In the genomic region with DNA sequence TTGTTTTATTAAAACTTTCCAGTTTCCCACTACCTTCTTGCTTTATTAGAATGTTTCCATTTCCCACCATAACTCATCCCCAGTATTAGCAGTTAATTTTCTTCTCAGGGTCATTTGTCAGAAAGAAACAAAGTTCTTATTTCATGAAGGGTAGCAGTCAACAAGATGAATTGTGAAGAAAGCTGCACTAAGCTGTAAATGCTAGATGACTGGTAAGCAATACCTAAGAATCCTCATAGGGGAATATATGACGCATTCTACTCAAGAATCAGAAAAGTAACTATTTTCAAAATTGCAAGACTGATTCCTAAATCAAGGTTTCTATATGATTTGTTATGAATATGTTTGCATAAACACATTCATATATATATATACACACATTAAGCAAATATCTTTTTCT, we compare ENCODE assay signal across 21 cellular contexts. TPM values are rescaled to one million over a fixed set of nuclear protein-coding genes. Genes with fewer than 3 reads are reported as not detected.
DNase-seq lines count a peak whose midpoint lies in the region; ATAC-seq, FAIRE-seq and TF ChIP-seq lines count a peak whose summit lies in the region.
"Had no signal": no experiment of that assay in that cellular context is flagged by ENCODE, and none has a peak within 500 bp of the region (broad histone marks: within the 10 kb centered on the region; RNA-seq: fewer than 3 reads in every experiment).

No MANE protein-coding gene starts in this region.

- H3K36me3 Mint-ChIP-seq in activated naive CD8-positive, alpha-beta T cell, result peaks cover 8% of the 10 kb centered on the region
- peaks cover 44% of the 10 kb centered on the region for H3K36me3 Mint-ChIP-seq in activated naive CD8-positive, alpha-beta T cell treated with anti-CD3 and anti-CD28 coated beads, Interleukin-2, amount 50 U/mL, for 24 hours (ENCODE audit: low read depth)
- peaks cover 28% of the 10 kb centered on the region for H3K36me3 Mint-ChIP-seq in activated T-helper 1 cell treated with anti-CD3 and anti-CD28 coated beads, Interleukin-12 subunit alpha, Interleukin-12 subunit beta, Interleukin-2, Interleukin-4 antibody, amounts not matched to agents 30 ng/mL and 10 ng/mL and 1 ng/mL, durations not matched to agents 14 hours and 24 hours and 36 hours (ENCODE audit: low read depth)
- peaks cover 73% of the 10 kb centered on the region for H3K36me3 Mint-ChIP-seq in stimulated activated effector memory CD8-positive, alpha-beta T cell treated with anti-CD3 and anti-CD28 coated beads, Interleukin-12 subunit alpha, Interleukin-12 subunit beta, amount 100 ng/mL, for 72 hours

- intact Hi-C loops in activated T-helper 1 cell treated with anti-CD3 and anti-CD28 coated beads, Interleukin-12 subunit alpha, Interleukin-12 subunit beta, Interleukin-2, Interleukin-4 antibody, amounts not matched to agents 30 ng/mL and 10 ng/mL and 1 ng/mL, durations not matched to agents 14 hours and 24 hours and 36 hours (cut with micrococcal nuclease), result loop anchor here (2.0 kb wide), 1 partner anchor 18 kb away; no protein-coding TSS in a partner anchor

- peaks cover 25% of the 10 kb centered on the region for H3K4me1 Mint-ChIP-seq in activated naive CD8-positive, alpha-beta T cell (ENCODE audit: low read depth)
- peaks cover 19% of the 10 kb centered on the region for H3K4me1 Mint-ChIP-seq in activated naive CD8-positive, alpha-beta T cell treated with anti-CD3 and anti-CD28 coated beads, Interleukin-2, amount 50 U/mL, for 24 hours
- peaks cover 15% of the 10 kb centered on the region for H3K4me1 Mint-ChIP-seq in activated T-helper 1 cell treated with anti-CD3 and anti-CD28 coated beads, Interleukin-12 subunit alpha, Interleukin-12 subunit beta, Interleukin-2, Interleukin-4 antibody, amounts not matched to agents 30 ng/mL and 10 ng/mL and 1 ng/mL, durations not matched to agents 14 hours and 24 hours and 36 hours (ENCODE audit: low read depth)
- peaks cover 31% of the 10 kb centered on the region for H3K4me1 Mint-ChIP-seq in stimulated activated effector memory CD8-positive, alpha-beta T cell treated with anti-CD3 and anti-CD28 coated beads, Interleukin-12 subunit alpha, Interleukin-12 subunit beta, amount 100 ng/mL, for 72 hours

- no peaks in the 10 kb centered on the region for H3K9me3 Mint-ChIP-seq in activated naive CD8-positive, alpha-beta T cell (ENCODE audit: low read depth)
- H3K9me3 Mint-ChIP-seq in activated naive CD8-positive, alpha-beta T cell treated with anti-CD3 and anti-CD28 coated beads, Interleukin-2, amount 50 U/mL, for 24 hours, result no peaks in the 10 kb centered on the region
- no peaks in the 10 kb centered on the region for H3K9me3 Mint-ChIP-seq in activated T-helper 1 cell treated with anti-CD3 and anti-CD28 coated beads, Interleukin-12 subunit alpha, Interleukin-12 subunit beta, Interleukin-2, Interleukin-4 antibody, amounts not matched to agents 30 ng/mL and 10 ng/mL and 1 ng/mL, durations not matched to agents 14 hours and 24 hours and 36 hours
- no peaks in the 10 kb centered on the region for H3K9me3 Mint-ChIP-seq in stimulated activated effector memory CD8-positive, alpha-beta T cell treated with anti-CD3 and anti-CD28 coated beads, Interleukin-12 subunit alpha, Interleukin-12 subunit beta, amount 100 ng/mL, for 72 hours
- H3K9me3 Mint-ChIP-seq: CD4-positive, CD25-positive, alpha-beta regulatory T cell; CD8-positive, alpha-beta memory T cell had no signal

- no peak for DNase-seq in activated naive CD8-positive, alpha-beta T cell treated with anti-CD3 and anti-CD28 coated beads, Interleukin-2, amount 50 U/mL, for 24 hours
- DNase-seq in GM12892 (ENCODE audit: insufficient read length) (no peak), ecto neural progenitor cell (ENCODE audit: low spot score) (no peak), dermis blood vessel endothelial cell (no peak)
- no peak for DNase-seq in activated T-helper 1 cell treated with anti-CD3 and anti-CD28 coated beads, Interleukin-12 subunit alpha, Interleukin-12 subunit beta, Interleukin-2, Interleukin-4 antibody, amounts not matched to agents 30 ng/mL and 10 ng/mL and 1 ng/mL, durations not matched to agents 14 hours and 24 hours and 36 hours (ENCODE audit: low spot score)
- DNase-seq in stimulated activated effector memory CD8-positive, alpha-beta T cell treated with anti-CD3 and anti-CD28 coated beads, Interleukin-12 subunit alpha, Interleukin-12 subunit beta, amount 100 ng/mL, for 72 hours (ENCODE audit: low spot score in 2 of 2), result no peak
- DNase-seq: ACHN; BE2C; C1 segment of cervical spinal cord; CD4-positive, CD25-positive, alpha-beta regulatory T cell; CD8-positive, alpha-beta memory T cell; COR-L47; DMS 273 treated with DMSO at 0.1 percent for 48 hours; DMS53; DND-41; EL; GM23248 had no signal

- no peak for ATAC-seq in activated naive CD8-positive, alpha-beta T cell treated with anti-CD3 and anti-CD28 coated beads, Interleukin-2, amount 50 U/mL, for 24 hours
- peak; percentile 64 for ATAC-seq in stimulated activated effector memory CD8-positive, alpha-beta T cell treated with anti-CD3 and anti-CD28 coated beads, Interleukin-12 subunit alpha, Interleukin-12 subunit beta, amount 100 ng/mL, for 72 hours
- ATAC-seq: HepG2 had no signal

- H3K27me3 Mint-ChIP-seq in activated naive CD8-positive, alpha-beta T cell, result no peaks in the 10 kb centered on the region
- H3K27me3 Mint-ChIP-seq in activated naive CD8-positive, alpha-beta T cell treated with anti-CD3 and anti-CD28 coated beads, Interleukin-2, amount 50 U/mL, for 24 hours, result no peaks in the 10 kb centered on the region
- H3K27me3 Mint-ChIP-seq in activated T-helper 1 cell treated with anti-CD3 and anti-CD28 coated beads, Interleukin-12 subunit alpha, Interleukin-12 subunit beta, Interleukin-2, Interleukin-4 antibody, amounts not matched to agents 30 ng/mL and 10 ng/mL and 1 ng/mL, durations not matched to agents 14 hours and 24 hours and 36 hours (ENCODE audit: insufficient read depth), result no peaks in the 10 kb centered on the region
- H3K27me3 Mint-ChIP-seq: CD4-positive, CD25-positive, alpha-beta regulatory T cell; CD8-positive, alpha-beta memory T cell had no signal

- H3K4me3 Mint-ChIP-seq in activated naive CD8-positive, alpha-beta T cell, result no peak overlapping the region
- H3K4me3 Mint-ChIP-seq in activated naive CD8-positive, alpha-beta T cell treated with anti-CD3 and anti-CD28 coated beads, Interleukin-2, amount 50 U/mL, for 24 hours, result no peak overlapping the region
- H3K4me3 Mint-ChIP-seq in activated T-helper 1 cell treated with anti-CD3 and anti-CD28 coated beads, Interleukin-12 subunit alpha, Interleukin-12 subunit beta, Interleukin-2, Interleukin-4 antibody, amounts not matched to agents 30 ng/mL and 10 ng/mL and 1 ng/mL, durations not matched to agents 14 hours and 24 hours and 36 hours, result no peak overlapping the region
- H3K4me3 Mint-ChIP-seq in stimulated activated effector memory CD8-positive, alpha-beta T cell treated with anti-CD3 and anti-CD28 coated beads, Interleukin-12 subunit alpha, Interleukin-12 subunit beta, amount 100 ng/mL, for 72 hours, result no peak overlapping the region
- H3K4me3 Mint-ChIP-seq: CD4-positive, CD25-positive, alpha-beta regulatory T cell; CD8-positive, alpha-beta memory T cell had no signal

- H3K27ac Mint-ChIP-seq in activated naive CD8-positive, alpha-beta T cell, result peak overlapping the region; percentile 73
- no peak overlapping the region for H3K27ac Mint-ChIP-seq in activated naive CD8-positive, alpha-beta T cell treated with anti-CD3 and anti-CD28 coated beads, Interleukin-2, amount 50 U/mL, for 24 hours
- H3K27ac Mint-ChIP-seq in activated T-helper 1 cell treated with anti-CD3 and anti-CD28 coated beads, Interleukin-12 subunit alpha, Interleukin-12 subunit beta, Interleukin-2, Interleukin-4 antibody, amounts not matched to agents 30 ng/mL and 10 ng/mL and 1 ng/mL, durations not matched to agents 14 hours and 24 hours and 36 hours, result peak overlapping the region; percentile 3
- peak overlapping the region; percentile 12 for H3K27ac Mint-ChIP-seq in stimulated activated effector memory CD8-positive, alpha-beta T cell treated with anti-CD3 and anti-CD28 coated beads, Interleukin-12 subunit alpha, Interleukin-12 subunit beta, amount 100 ng/mL, for 72 hours

- peak; percentile 53 for FAIRE-seq in GM12892 (lab: Jason Lieb, UNC)
- FAIRE-seq: A204.1, GM18507, HepG2 had no signal

- TF ChIP-seq POLR2A in GM12892 (IDR thresholded peaks at IDR 0.05; ENCODE audit: low read depth, low read length), result no peak

RNA-seq across cellular contexts. Expression of a gene that starts 48.8 kb away (rescaled TPM):
- polyA plus RNA-seq in GM12892 (2012; ENCODE audit: missing spikeins), result 3.2 TPM
- 4.3 and 5.6 TPM in 2 replicates for total RNA-seq in activated T-helper 1 cell treated with anti-CD3 and anti-CD28 coated beads, Interleukin-12 subunit alpha, Interleukin-12 subunit beta, Interleukin-2, Interleukin-4 antibody, amounts not matched to agents 30 ng/mL and 10 ng/mL and 1 ng/mL, durations not matched to agents 14 hours and 24 hours and 36 hours
- 4.6 and 4.8 TPM in 2 replicates for total RNA-seq in dermis blood vessel endothelial cell

RNA-seq across cellular contexts. Expression of a gene that starts 50.1 kb away (rescaled TPM):
- 21.5 TPM for polyA plus RNA-seq in GM12892 (2012; ENCODE audit: missing spikeins)
- total RNA-seq in activated T-helper 1 cell treated with anti-CD3 and anti-CD28 coated beads, Interleukin-12 subunit alpha, Interleukin-12 subunit beta, Interleukin-2, Interleukin-4 antibody, amounts not matched to agents 30 ng/mL and 10 ng/mL and 1 ng/mL, durations not matched to agents 14 hours and 24 hours and 36 hours, result 81.7 and 88.2 TPM in 2 replicates
- total RNA-seq in dermis blood vessel endothelial cell, result 36.4 and 63.3 TPM in 2 replicates
